In the genomic region with DNA sequence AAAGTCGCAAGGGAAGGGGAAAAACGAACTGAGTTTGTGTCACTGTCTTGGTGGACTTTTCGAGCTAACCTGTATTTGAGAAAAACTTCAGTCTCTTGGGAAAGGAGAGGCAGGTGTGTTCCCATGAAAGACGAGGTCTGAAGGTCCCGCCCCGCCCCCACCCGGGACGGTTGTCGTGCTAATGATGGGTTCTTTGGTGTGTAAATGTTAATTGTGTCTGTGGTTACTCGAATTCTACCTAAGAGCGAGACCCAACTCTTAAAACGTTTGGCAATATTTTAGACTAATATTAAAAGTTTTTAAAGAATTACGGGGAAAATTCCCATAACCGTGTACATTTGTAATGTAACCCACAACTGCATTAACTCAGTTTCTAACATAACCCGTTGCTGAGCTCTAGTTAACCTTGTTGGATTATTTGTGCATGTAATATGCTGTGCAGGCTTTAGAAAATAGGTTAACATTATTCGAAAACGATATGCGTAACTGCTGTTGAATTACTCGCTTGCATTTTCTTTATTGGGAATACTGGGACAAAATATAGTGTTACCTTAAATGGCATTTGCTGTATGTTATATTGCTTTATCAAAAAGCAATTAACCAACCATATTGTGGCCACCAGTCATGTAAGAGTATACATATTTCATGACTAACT, we compare ENCODE assay signal across 8 cellular contexts. TPM values are rescaled to one million over a fixed set of nuclear protein-coding genes. Genes with fewer than 3 reads are reported as not detected.
DNase-seq lines count a peak whose midpoint lies in the region; ATAC-seq and TF ChIP-seq lines count a peak whose summit lies in the region.

No MANE protein-coding gene starts in this region.

- no peak for TF ChIP-seq POLR2A in breast epithelium (IDR thresholded peaks at IDR 0.05)

- H3K36me3 ChIP-seq in breast epithelium (no peaks in the 10 kb centered on the region), lower lobe of right lung (no peaks in the 10 kb centered on the region), thoracic aorta (no peaks in the 10 kb centered on the region)

- H3K27me3 ChIP-seq in breast epithelium (no peaks in the 10 kb centered on the region), lower lobe of right lung (ENCODE audit: low read depth) (no peaks in the 10 kb centered on the region), thoracic aorta (replicated peaks; ENCODE audit: insufficient read depth) (no peaks in the 10 kb centered on the region)

- H3K27ac ChIP-seq in breast epithelium: peak overlapping the region; percentile 95
- peak overlapping the region; percentile 94 for H3K27ac ChIP-seq in lower lobe of right lung
- peak overlapping the region; percentile 71 to 87 for H3K27ac ChIP-seq in thoracic aorta

- H3K4me1 ChIP-seq in breast epithelium (no peaks in the 10 kb centered on the region), lower lobe of right lung (peaks cover 13% of the 10 kb centered on the region), thoracic aorta (ENCODE audit: control insufficient read depth in 1 of 2, low read depth in 2 of 2) (peaks cover 0 to 14% of the 10 kb centered on the region in 2 donors)

- H3K4me3 ChIP-seq in breast epithelium (peak overlapping the region; percentile 84 to 99 (median 98)), lower lobe of right lung (peak overlapping the region; percentile 98), thoracic aorta (peak overlapping the region; percentile 79)

- intact Hi-C loops in breast epithelium (cut with DNase I; ENCODE audit: low total_unique reads) (no loop called here), lower lobe of right lung (cut with DNase I) (no loop called here)

- ATAC-seq in lower lobe of right lung: peak; percentile 2 to 32
- no peak for ATAC-seq in thoracic aorta (ENCODE audit: insufficient number of reproducible peaks, low FRiP score, low read depth)

- H3K9me3 ChIP-seq in breast epithelium (no peaks in the 10 kb centered on the region), lower lobe of right lung (no peaks in the 10 kb centered on the region), thoracic aorta (no peaks in the 10 kb centered on the region)

- TF ChIP-seq CTCF in breast epithelium (IDR thresholded peaks at IDR 0.05) (no peak), lower lobe of right lung (IDR thresholded peaks at IDR 0.05) (no peak), thoracic aorta (IDR thresholded peaks at IDR 0.05) (no peak)

- DNase-seq in DMS153 (lab: John Stamatoyannopoulos, UW): peak; percentile 17
- no peak for DNase-seq in DMS153 treated with DMSO at 0.1 percent for 48 hours (lab: John Stamatoyannopoulos, UW; ENCODE audit: unreplicated experiment)
- DNase-seq in NCI-H1105 (lab: John Stamatoyannopoulos, UW): peak; percentile 38
- no peak for DNase-seq in breast epithelium (ENCODE audit: low spot score in 2 of 2)
- no peak for DNase-seq in lower lobe of right lung
- no peak for DNase-seq in thoracic aorta (ENCODE audit: low spot score)
- no peak for DNase-seq in NOMO-1 treated with DMSO at 0.1 percent for 48 hours (lab: John Stamatoyannopoulos, UW; ENCODE audit: unreplicated experiment)
- DNase-seq in Ammon's horn (ENCODE audit: low spot score): no peak

RNA-seq across cellular contexts. Expression of gene EPB41L5, which starts 0.8 kb away (rescaled TPM):
- total RNA-seq in breast epithelium: 10 to 100 TPM; 24.8 to 57.8 (median 42.3) TPM
- 93.7 TPM for total RNA-seq in lower lobe of right lung
- total RNA-seq in thoracic aorta: 10 to 100 TPM; 15.4 to 18.5 TPM

Comparison
In these comparisons a context has a peak if more than half of its experiments do, and no peak if none do; other contexts are left out.
1. DNase-seq: peak in DMS153 (single experiment) and NCI-H1105 (single experiment); none in DMS153 treated with DMSO at 0.1 percent for 48 hours (single experiment), breast epithelium (0 of 2), lower lobe of right lung (single experiment), thoracic aorta (single experiment), NOMO-1 treated with DMSO at 0.1 percent for 48 hours (single experiment) and Ammon's horn (single experiment).
2. Peak in every context shown above with its lines, with median percentiles within 50 percentile points of each other: H3K27ac ChIP-seq and H3K4me3 ChIP-seq.